In the genomic region with DNA sequence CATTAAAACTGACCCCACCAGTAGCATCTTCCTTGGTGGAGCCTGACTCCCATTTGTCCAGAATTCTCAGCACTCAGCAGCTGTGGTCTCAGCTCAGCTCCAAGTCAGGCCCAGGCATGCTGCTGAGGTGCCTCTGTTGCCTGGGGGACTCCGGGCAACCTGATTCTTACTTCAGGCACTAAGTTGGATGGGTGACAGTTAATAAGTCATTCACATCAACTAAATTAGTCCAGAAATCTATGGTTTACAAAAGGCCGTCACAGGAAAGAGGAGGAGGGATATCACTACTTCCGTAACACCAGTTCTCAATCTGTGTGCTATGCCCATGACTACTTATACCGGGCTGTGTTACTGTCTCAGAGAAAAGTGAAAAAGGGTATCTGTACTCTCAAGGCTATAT, we compare ENCODE assay signal across 20 cellular contexts.
DNase-seq lines count a peak whose midpoint lies in the region; ATAC-seq, FAIRE-seq and TF ChIP-seq lines count a peak whose summit lies in the region.
"Had no signal": no experiment of that assay in that cellular context is flagged by ENCODE, and none has a peak within 500 bp of the region (broad histone marks: within the 10 kb centered on the region; RNA-seq: fewer than 3 reads in every experiment).

No MANE protein-coding gene starts in this region.

- in situ Hi-C loops in KBM-7 (cut with MboI; ENCODE audit: low pct_unique_long_range_greater_than_20kb, low sequenced_read_pairs) = no loop called here
- in situ Hi-C loops in brain microvascular endothelial cell (cut with HindIII; ENCODE audit: low pct_ligation_motif_present, low sequenced_read_pairs) = no loop called here

- H3K36me3 ChIP-seq in RWPE2 (ENCODE audit: low read depth) (no peaks in the 10 kb centered on the region), keratinocyte (ENCODE audit: control insufficient read depth in 2 of 2, extremely low read depth in 1 of 2, insufficient read depth in 2 of 2, low read length in 2 of 2) (no peaks in the 10 kb centered on the region), brain microvascular endothelial cell (replicated peaks) (no peaks in the 10 kb centered on the region)
- H3K36me3 ChIP-seq: HAP-1 had no signal

- no peak overlapping the region for H3K9ac ChIP-seq in keratinocyte (ENCODE audit: control insufficient read depth, extremely low read depth, insufficient read depth, low read length)
- H3K9ac ChIP-seq: GM23248 had no signal

- H3K79me2 ChIP-seq in keratinocyte (ENCODE audit: control insufficient read depth, insufficient read depth, low read length) = no peaks in the 10 kb centered on the region

- H3K27ac ChIP-seq in RWPE2 (ENCODE audit: poor library complexity, severe bottlenecking) = no peak overlapping the region
- no peak overlapping the region for H3K27ac ChIP-seq in keratinocyte (ENCODE audit: control insufficient read depth, insufficient read depth, low read length)
- H3K27ac ChIP-seq in brain microvascular endothelial cell = no peak overlapping the region
- H3K27ac ChIP-seq: GM23248, HL-60, PC-9 had no signal

- DNase-seq in DMS 273 (lab: John Stamatoyannopoulos, UW; ENCODE audit: unreplicated experiment) (peak; percentile 11), DMS 273 treated with DMSO at 0.1 percent for 48 hours (lab: John Stamatoyannopoulos, UW) (no peak), KBM-7 (peak; percentile 84), RWPE2 (ENCODE audit: low spot score) (no peak), keratinocyte (ENCODE audit: low read depth, low spot score) (peak; percentile 52), brain microvascular endothelial cell (no peak), kidney tubule cell (ENCODE audit: low spot score) (no peak)
- DNase-seq: COR-L47, DMS153, GF-D8, GM23248, NCI-H1930, NCI-H82, PC-9, T-helper 2 cell had no signal

- peaks cover 22% of the 10 kb centered on the region for H3K4me1 ChIP-seq in RWPE2 (ENCODE audit: insufficient read depth, poor library complexity, severe bottlenecking)
- H3K4me1 ChIP-seq in keratinocyte (ENCODE audit: control insufficient read depth, extremely low read depth, insufficient read depth, low read length) = peaks cover 19% of the 10 kb centered on the region

- no peaks in the 10 kb centered on the region for H4K20me1 ChIP-seq in keratinocyte (ENCODE audit: control insufficient read depth, extremely low read depth, insufficient read depth, low read length)

- H3K27me3 ChIP-seq in RWPE2 (ENCODE audit: insufficient read depth, poor library complexity, severe bottlenecking) (no peaks in the 10 kb centered on the region), keratinocyte (ENCODE audit: control insufficient read depth, extremely low read depth, insufficient read depth, low read length) (no peaks in the 10 kb centered on the region), brain microvascular endothelial cell (replicated peaks) (no peaks in the 10 kb centered on the region)

- H3K9me1 ChIP-seq in keratinocyte (ENCODE audit: control insufficient read depth, extremely low read depth, insufficient read depth, low read length) = no peaks in the 10 kb centered on the region

- H3K4me2 ChIP-seq in keratinocyte (ENCODE audit: control insufficient read depth, extremely low read depth, insufficient read depth, low read depth, low read length) = peak overlapping the region; percentile 3
- H3K4me2 ChIP-seq: PC-9 had no signal

- FAIRE-seq in keratinocyte (lab: Jason Lieb, UNC) = peak; percentile 93
- FAIRE-seq: GM19239, HTR-8/SVneo had no signal

- H3K4me3 ChIP-seq in RWPE2 (ENCODE audit: severe bottlenecking) (no peak overlapping the region), keratinocyte (ENCODE audit: control insufficient read depth in 2 of 3, extremely low read depth in 1 of 3, insufficient read depth in 2 of 3, low read depth in 1 of 3, low read length in 3 of 3) (no peak overlapping the region), brain microvascular endothelial cell (ENCODE audit: low read depth, low read length) (no peak overlapping the region)
- H3K4me3 ChIP-seq: GM23248, HAP-1, PC-9 had no signal

- H3K9me3 ChIP-seq in RWPE2 (ENCODE audit: severe bottlenecking) (no peaks in the 10 kb centered on the region), keratinocyte (ENCODE audit: control insufficient read depth, low read depth, low read length) (no peaks in the 10 kb centered on the region)
- H3K9me3 ChIP-seq: HAP-1 had no signal

- dilution Hi-C loops in keratinocyte (cut with MboI; ENCODE audit: extremely low pct_ligation_motif_present, low sequenced_read_pairs) = no loop called here

- peak; percentile 89 for ATAC-seq in RWPE2 (ENCODE audit: low read depth)
- no peak for ATAC-seq in GM18909 (IDR thresholded peaks at IDR 0.05; ENCODE audit: poor library complexity, unreplicated experiment)

- no peak overlapping the region for H2AFZ ChIP-seq in keratinocyte (ENCODE audit: control insufficient read depth, low read length)
- H2AFZ ChIP-seq: PC-9 had no signal

- TF ChIP-seq CTCF in RWPE2 (IDR thresholded peaks at IDR 0.05; ENCODE audit: poor library complexity, severe bottlenecking) (no peak), keratinocyte (optimal IDR thresholded peaks at IDR 0.05 in 1 of 3, IDR thresholded peaks at IDR 0.05 in 1 of 3, conservative IDR thresholded peaks at IDR 0.05 in 1 of 3; ENCODE audit: extremely low read depth in 1 of 3, insufficient read depth in 2 of 3, low read length in 3 of 3) (no peak), brain microvascular endothelial cell (IDR thresholded peaks at IDR 0.05; ENCODE audit: low read depth, low read length, missing control alignments) (no peak)

Comparison
In these comparisons a context has a peak if more than half of its experiments do, and no peak if none do; other contexts are left out.
1. DNase-seq: peak in DMS 273 (single experiment), KBM-7 (single experiment) and keratinocyte (single experiment); none in DMS 273 treated with DMSO at 0.1 percent for 48 hours (single experiment), RWPE2 (single experiment), brain microvascular endothelial cell (single experiment) and kidney tubule cell (single experiment).